Comparison of ENCODE assay signal across 8 cellular contexts in genomic region chr3:48555949-48556795, GRCh38. TPM values are rescaled to one million over a fixed set of nuclear protein-coding genes. Genes with fewer than 3 reads are reported as not detected.
DNase-seq lines count a peak whose midpoint lies in the region; ATAC-seq and TF ChIP-seq lines count a peak whose summit lies in the region.

No MANE protein-coding gene starts in this region.

- H3K4me3 Mint-ChIP-seq in memory B cell = peak overlapping the region; percentile 96

- intact Hi-C loops in left ventricle myocardium superior (cut with micrococcal nuclease) = no loop called here
- intact Hi-C loops in vagina (cut with DNase I) = loop anchor here (10.0 kb wide), 1 partner anchor 291 kb away; no protein-coding TSS in a partner anchor

- H3K9me3 Mint-ChIP-seq in memory B cell = no peaks in the 10 kb centered on the region

- peak overlapping the region; percentile 93 for H3K27ac Mint-ChIP-seq in memory B cell

- H3K4me3 ChIP-seq in right atrium auricular region = peak overlapping the region; percentile 44 to 63
- H3K4me3 ChIP-seq in astrocyte of the spinal cord (ENCODE audit: low read depth, low read length) = peak overlapping the region; percentile 50
- peak overlapping the region; percentile 58 to 60 for H3K4me3 ChIP-seq in vagina

- no peaks in the 10 kb centered on the region for H3K27me3 ChIP-seq in right atrium auricular region
- H3K27me3 ChIP-seq in vagina = no peaks in the 10 kb centered on the region
- H3K27me3 ChIP-seq in foreskin keratinocyte = no peaks in the 10 kb centered on the region

- no peaks in the 10 kb centered on the region for H3K27me3 Mint-ChIP-seq in memory B cell

- peak in 1 of 2 donors; percentile 17 for TF ChIP-seq POLR2A in vagina (IDR thresholded peaks at IDR 0.05)

- ATAC-seq in left ventricle myocardium superior (no peak), memory B cell (ENCODE audit: low read depth) (no peak), foreskin keratinocyte (no peak)

- TF ChIP-seq CTCF in right atrium auricular region (IDR thresholded peaks at IDR 0.05) (no peak), astrocyte of the spinal cord (IDR thresholded peaks at IDR 0.05; ENCODE audit: low read depth, low read length) (no peak), vagina (IDR thresholded peaks at IDR 0.05) (no peak), foreskin keratinocyte (conservative IDR thresholded peaks at IDR 0.05) (no peak)

- in situ Hi-C loops in astrocyte of the spinal cord (cut with HindIII; ENCODE audit: low sequenced_read_pairs) = no loop called here

- H3K36me3 Mint-ChIP-seq in memory B cell = no peaks in the 10 kb centered on the region

- DNase-seq in right atrium auricular region (ENCODE audit: low spot score) (no peak), left ventricle myocardium superior (no peak), astrocyte of the spinal cord (ENCODE audit: low read depth, low spot score) (no peak), memory B cell (ENCODE audit: low spot score in 2 of 2) (no peak), vagina (ENCODE audit: extremely low spot score in 2 of 2) (no peak), foreskin keratinocyte (no peak), MV-4-11 (lab: John Stamatoyannopoulos, UW) (no peak), NCI-H1092 treated with DMSO at 0.1 percent for 48 hours (lab: John Stamatoyannopoulos, UW) (no peak)

- H3K4me1 Mint-ChIP-seq in memory B cell = peaks cover 27% of the 10 kb centered on the region

- H3K4me1 ChIP-seq in right atrium auricular region (peaks cover 2 to 47% of the 10 kb centered on the region in 2 donors), vagina (peaks cover 47% of the 10 kb centered on the region), foreskin keratinocyte (no peaks in the 10 kb centered on the region)

- no peaks in the 10 kb centered on the region for H3K9me3 ChIP-seq in right atrium auricular region
- no peaks in the 10 kb centered on the region for H3K9me3 ChIP-seq in vagina

- H3K36me3 ChIP-seq in right atrium auricular region (no peaks in the 10 kb centered on the region), vagina (no peaks in the 10 kb centered on the region)

- H3K27ac ChIP-seq in right atrium auricular region (peak overlapping the region; percentile 33 to 63), vagina (peak overlapping the region; percentile 83), foreskin keratinocyte (no peak overlapping the region)

RNA-seq across cellular contexts. Expression of gene PFKFB4, which starts 0.4 kb away (rescaled TPM):
- total RNA-seq in right atrium auricular region = 1 to 10 TPM in 1 of 2 donors, under 1 TPM in 1; 0.59 to 1.2 TPM
- 2.2 TPM for total RNA-seq in left ventricle myocardium superior
- 7.4 TPM for total RNA-seq in vagina
- total RNA-seq in foreskin keratinocyte = 22.9 and 53.4 TPM in 2 replicates
- 13.7 and 25.1 TPM in 2 replicates for polyA plus RNA-seq in foreskin keratinocyte

RNA-seq across cellular contexts. Expression of gene UCN2, which starts 7.4 kb away (rescaled TPM):
- total RNA-seq in right atrium auricular region = not detected
- total RNA-seq in left ventricle myocardium superior = 0.17 TPM
- total RNA-seq in vagina = 5.2 TPM
- 18.8 and 35.4 TPM in 2 replicates for total RNA-seq in foreskin keratinocyte
- 18.9 and 26.5 TPM in 2 replicates for polyA plus RNA-seq in foreskin keratinocyte

RNA-seq across cellular contexts. Expression of gene COL7A1, which starts 39.0 kb away (rescaled TPM):
- total RNA-seq in right atrium auricular region = 1 to 10 TPM; 1.9 to 2.6 TPM
- 24.5 TPM for total RNA-seq in left ventricle myocardium superior
- 148 TPM for total RNA-seq in vagina
- total RNA-seq in foreskin keratinocyte = 306 and 607 TPM in 2 replicates
- polyA plus RNA-seq in foreskin keratinocyte = 306 and 665 TPM in 2 replicates

RNA-seq across cellular contexts. Expression of gene SHISA5, which starts 52.2 kb away (rescaled TPM):
- total RNA-seq in right atrium auricular region = 100 to 1,000 TPM in 1 of 2 donors, 10 to 100 TPM in 1; 66.9 to 120 TPM
- 39.1 TPM for total RNA-seq in left ventricle myocardium superior
- total RNA-seq in vagina = 133 TPM
- total RNA-seq in foreskin keratinocyte = 262 and 284 TPM in 2 replicates
- polyA plus RNA-seq in foreskin keratinocyte = 280 TPM in 2 replicates

RNA-seq across cellular contexts. Expression of gene UQCRC1, which starts 53.3 kb away (rescaled TPM):
- 100 to 1,000 TPM; 847 to 948 TPM for total RNA-seq in right atrium auricular region
- total RNA-seq in left ventricle myocardium superior = 1,236 TPM
- total RNA-seq in vagina = 190 TPM
- total RNA-seq in foreskin keratinocyte = 400 and 414 TPM in 2 replicates
- polyA plus RNA-seq in foreskin keratinocyte = 369 and 377 TPM in 2 replicates
